Comparison of ENCODE assay signal across 8 cellular contexts in the genomic region with DNA sequence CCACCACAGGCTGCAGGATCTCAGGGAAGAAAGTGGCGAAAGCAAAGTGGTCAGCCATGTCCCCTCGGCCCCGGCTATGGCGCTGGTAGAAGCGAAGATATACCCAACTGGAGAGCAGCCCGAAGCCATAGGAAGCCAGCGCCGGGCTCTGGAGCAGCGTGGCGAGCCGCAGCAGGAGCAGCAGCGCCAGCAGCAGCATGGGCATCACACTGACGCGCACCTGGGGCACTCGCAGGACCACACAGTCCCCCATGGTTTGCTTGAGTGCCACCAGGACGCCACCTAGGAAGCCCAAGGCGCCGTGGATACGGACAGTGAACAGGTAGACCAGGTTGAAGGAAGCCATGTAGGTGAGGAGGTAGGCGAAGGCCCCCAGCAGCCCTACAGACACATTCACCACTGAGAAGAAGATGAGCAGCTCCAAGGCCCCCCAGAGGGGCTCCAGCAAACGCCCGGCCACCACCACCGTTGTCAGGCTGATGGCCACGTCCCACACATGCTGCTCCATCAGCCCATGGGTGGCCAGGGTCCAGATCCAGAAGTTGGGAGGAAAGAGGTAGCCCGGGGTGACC. TPM values are rescaled to one million over a fixed set of nuclear protein-coding genes. Genes with fewer than 3 reads are reported as not detected.
DNase-seq lines count a peak whose midpoint lies in the region; ATAC-seq and TF ChIP-seq lines count a peak whose summit lies in the region.

No MANE protein-coding gene starts in this region.

- CTCF ChIA-PET in BJ (lab: Yijun Ruan, JAX) = no interaction called here

- peak overlapping the region; percentile 87 for H3K4me2 ChIP-seq in MM.1S (ENCODE audit: low read depth, low read length)

- H2AFZ ChIP-seq in MM.1S (ENCODE audit: low read length) = no peak overlapping the region

- peaks cover 18% of the 10 kb centered on the region for H3K36me3 Mint-ChIP-seq in nephron (ENCODE audit: low read depth)

- no peaks in the 10 kb centered on the region for H3K9me3 Mint-ChIP-seq in nephron

- no peaks in the 10 kb centered on the region for H3F3A ChIP-seq in MM.1S (ENCODE audit: insufficient read depth, low read length)

- peaks cover 57% of the 10 kb centered on the region for H3K79me2 ChIP-seq in MM.1S (ENCODE audit: low read length)

- peaks cover 29% of the 10 kb centered on the region for H3K4me1 Mint-ChIP-seq in nephron

- no peak for DNase-seq in BJ (ENCODE audit: low read depth)
- no peak for DNase-seq in MM.1S
- no peak for DNase-seq in SW 1271 (lab: John Stamatoyannopoulos, UW)
- DNase-seq in islet precursor cell = no peak

- no peaks in the 10 kb centered on the region for H3K27me3 Mint-ChIP-seq in nephron (ENCODE audit: low read depth)

- POLR2A ChIA-PET in BJ (lab: Charles Lee) = no interaction called here

- H3K4me3 ChIP-seq in BJ (ENCODE audit: low read depth, low read length) (peak overlapping the region; percentile 76), MM.1S (ENCODE audit: low read length) (peak overlapping the region; percentile 91), duodenal mucosa (ENCODE audit: low read depth in 1 of 2, low read length in 2 of 2) (peak overlapping the region; percentile 93 to 95)

- H3K36me3 ChIP-seq in BJ (ENCODE audit: control insufficient read depth, insufficient read depth, low read length) = peaks cover 19% of the 10 kb centered on the region
- H3K36me3 ChIP-seq in MM.1S (replicated peaks; ENCODE audit: insufficient read depth, low read length) = peaks cover 11% of the 10 kb centered on the region; the same call in 1 of the 2 replicates
- peaks cover 24 to 30% of the 10 kb centered on the region in 2 donors for H3K36me3 ChIP-seq in duodenal mucosa (ENCODE audit: control insufficient read depth in 1 of 2, insufficient read depth in 2 of 2, low read length in 2 of 2)

- peak overlapping the region; percentile 13 to 80 (median 33) for H3K27ac Mint-ChIP-seq in nephron

- H3K9me2 ChIP-seq in MM.1S (replicated peaks; ENCODE audit: insufficient read depth, low read length) = no peaks in the 10 kb centered on the region

- peak overlapping the region; percentile 99 for H3K4me3 Mint-ChIP-seq in nephron

- no peak overlapping the region for H3K27ac ChIP-seq in MM.1S (ENCODE audit: low read length)
- H3K27ac ChIP-seq in duodenal mucosa (ENCODE audit: low read depth, low read length) = peak overlapping the region; percentile 87

- H4K20me1 ChIP-seq in MM.1S (ENCODE audit: insufficient read depth, low read length) = no peaks in the 10 kb centered on the region

- no peak for ATAC-seq in GM21367 (IDR thresholded peaks at IDR 0.05; ENCODE audit: unreplicated experiment)
- no peak for ATAC-seq in HG02678 (IDR thresholded peaks at IDR 0.05; ENCODE audit: unreplicated experiment)

- H3K9ac ChIP-seq in MM.1S (ENCODE audit: low read length) = peak overlapping the region; percentile 90
- peak overlapping the region; percentile 97 to 98 for H3K9ac ChIP-seq in duodenal mucosa (ENCODE audit: low read depth in 1 of 2, low read length in 2 of 2)

- TF ChIP-seq CTCF in BJ (IDR thresholded peaks at IDR 0.05; ENCODE audit: insufficient read depth, low read depth, low read length) = no peak
- TF ChIP-seq CTCF in MM.1S (IDR thresholded peaks at IDR 0.05; ENCODE audit: low read length) = no peak
- TF ChIP-seq CTCF in nephron (IDR thresholded peaks at IDR 0.05; ENCODE audit: unreplicated experiment in 3 of 3) = no peak

- peaks cover 29% of the 10 kb centered on the region for H3K4me1 ChIP-seq in MM.1S (ENCODE audit: low read length)
- H3K4me1 ChIP-seq in duodenal mucosa (ENCODE audit: control insufficient read depth in 1 of 2, insufficient read depth in 2 of 2, low read length in 2 of 2) = peaks cover 41 to 48% of the 10 kb centered on the region in 2 donors

- H3K27me3 ChIP-seq in BJ (ENCODE audit: control insufficient read depth, insufficient read depth, low read length) = no peaks in the 10 kb centered on the region
- H3K27me3 ChIP-seq in MM.1S (replicated peaks; ENCODE audit: insufficient read depth, low read length) = no peaks in the 10 kb centered on the region
- H3K27me3 ChIP-seq in duodenal mucosa (ENCODE audit: control insufficient read depth in 1 of 2, insufficient read depth in 2 of 2, low read length in 2 of 2) = no peaks in the 10 kb centered on the region

- H3K9me3 ChIP-seq in MM.1S (replicated peaks; ENCODE audit: insufficient read depth, low read length) = no peaks in the 10 kb centered on the region
- H3K9me3 ChIP-seq in duodenal mucosa (ENCODE audit: control insufficient read depth in 1 of 2, low read length in 2 of 2) = no peaks in the 10 kb centered on the region

RNA-seq across cellular contexts. Expression of gene TMEM115, which starts 0.9 kb away (rescaled TPM):
- 47.0 and 75.4 TPM in 2 replicates for polyA plus RNA-seq in BJ (2011; rRNA removed)
- polyA minus RNA-seq in BJ (2011; rRNA and poly(A)+ RNA removed) = 39.3 and 64.8 TPM in 2 replicates

RNA-seq across cellular contexts. Expression of gene CYB561D2, which starts 7.8 kb away (rescaled TPM):
- 22.3 and 39.3 TPM in 2 replicates for polyA plus RNA-seq in BJ (2011; rRNA removed)
- polyA minus RNA-seq in BJ (2011; rRNA and poly(A)+ RNA removed) = 16.0 and 22.9 TPM in 2 replicates

RNA-seq across cellular contexts. Expression of gene NPRL2, which starts 7.9 kb away (rescaled TPM):
- 31.4 and 45.0 TPM in 2 replicates for polyA plus RNA-seq in BJ (2011; rRNA removed)
- polyA minus RNA-seq in BJ (2011; rRNA and poly(A)+ RNA removed) = 18.3 and 42.5 TPM in 2 replicates

RNA-seq across cellular contexts. Expression of gene ZMYND10, which starts 12.9 kb away (rescaled TPM):
- polyA plus RNA-seq in BJ (2011; rRNA removed) = 0.65 and 1.3 TPM in 2 replicates
- polyA minus RNA-seq in BJ (2011; rRNA and poly(A)+ RNA removed) = 0.52 and 0.57 TPM in 2 replicates

RNA-seq across cellular contexts. Expression of gene RASSF1, which starts 17.8 kb away (rescaled TPM):
- 55.2 and 80.2 TPM in 2 replicates for polyA plus RNA-seq in BJ (2011; rRNA removed)
- 22.0 and 33.1 TPM in 2 replicates for polyA minus RNA-seq in BJ (2011; rRNA and poly(A)+ RNA removed)
